ENCODE assay signal across 17 cellular contexts in the genomic region with DNA sequence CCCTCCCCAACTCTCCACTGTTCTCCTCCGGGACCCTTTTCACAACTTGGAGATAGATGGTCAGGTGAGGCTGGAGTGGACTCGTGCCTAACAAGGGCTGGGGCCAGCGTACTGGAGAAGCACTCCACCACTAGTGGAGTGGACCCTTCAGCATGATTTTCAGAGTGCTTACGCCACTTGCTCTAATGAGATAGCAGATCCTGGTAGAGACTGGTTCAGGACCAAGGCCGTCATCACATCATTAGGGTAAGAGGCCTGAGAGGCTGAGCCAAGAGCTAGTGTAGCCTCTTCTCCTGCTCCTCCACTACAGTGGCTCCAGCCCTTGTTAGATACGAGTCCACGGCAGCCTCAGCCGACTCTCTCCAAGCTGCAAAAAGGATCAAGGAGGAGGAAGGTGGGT.
DNase-seq lines count a peak whose midpoint lies in the region; FAIRE-seq and TF ChIP-seq lines count a peak whose summit lies in the region.
"Had no signal": no experiment of that assay in that cellular context is flagged by ENCODE, and none has a peak within 500 bp of the region (broad histone marks: within the 10 kb centered on the region; RNA-seq: fewer than 3 reads in every experiment).

No MANE protein-coding gene starts in this region.

- H4K8ac ChIP-seq in H1 (ENCODE audit: extremely low read depth, insufficient read depth, low read length) (no peak overlapping the region), neuronal stem cell (ENCODE audit: low read depth, low read length) (no peak overlapping the region)

- H2BK12ac ChIP-seq in H1 (ENCODE audit: low read depth, low read length), result no peak overlapping the region
- H2BK12ac ChIP-seq in neuronal stem cell (ENCODE audit: low read length), result no peak overlapping the region

- POLR2A ChIA-PET in H1 (lab: Charles Lee; ENCODE audit: partially characterized antibody), result no interaction called here

- H3K27me3 ChIP-seq in H1 (replicated peaks in 1 of 4; ENCODE audit: control insufficient read depth in 3 of 4, extremely low read depth in 1 of 4, insufficient read depth in 3 of 4, low read length in 3 of 4) (no peaks in the 10 kb centered on the region), neuronal stem cell (ENCODE audit: control insufficient read depth in 3 of 3, insufficient read depth in 3 of 3, low read depth in 1 of 3, low read length in 3 of 3) (no peaks in the 10 kb centered on the region), SJCRH30 (no peaks in the 10 kb centered on the region)

- H3K4me3 ChIP-seq in H1 (ENCODE audit: extremely low read depth in 1 of 4, insufficient read depth in 2 of 4, low read depth in 3 of 4, low read length in 4 of 4) (no peak overlapping the region), neuronal stem cell (ENCODE audit: low read length in 2 of 2) (no peak overlapping the region), SJCRH30 (no peak overlapping the region)
- H3K4me3 ChIP-seq: A549, HAP-1 had no signal

- H3K79me1 ChIP-seq in H1 (ENCODE audit: low read depth, low read length), result no peaks in the 10 kb centered on the region
- no peaks in the 10 kb centered on the region for H3K79me1 ChIP-seq in neuronal stem cell (ENCODE audit: low read depth, low read length)

- TF ChIP-seq CTCF in H1 (IDR thresholded peaks at IDR 0.05; ENCODE audit: control extremely low read depth in 1 of 3, insufficient read depth in 1 of 3, low read depth in 1 of 3, low read length in 3 of 3), result no peak

- no peak overlapping the region for H2BK15ac ChIP-seq in H1 (ENCODE audit: low read length)
- no peak overlapping the region for H2BK15ac ChIP-seq in neuronal stem cell (ENCODE audit: low read length)

- CTCF ChIA-PET in H1 (lab: Charles Lee; ENCODE audit: partially characterized antibody), result interaction anchor here (1.5 to 2.6 kb wide), 4 partner anchors 9 to 131 kb away, joined by 4 to 10 read pairs (median 8); no protein-coding TSS in a partner anchor

- no peak overlapping the region for H3K4me2 ChIP-seq in H1 (ENCODE audit: insufficient read depth in 1 of 2, low read depth in 2 of 2, low read length in 2 of 2)
- H3K4me2 ChIP-seq in neuronal stem cell (ENCODE audit: insufficient read depth, low read length, poor library complexity, severe bottlenecking), result no peak overlapping the region
- H3K4me2 ChIP-seq: A549 had no signal

- TF ChIP-seq RAD21 in H1 (IDR thresholded peaks at IDR 0.05 in 1 of 2, conservative IDR thresholded peaks at IDR 0.05 in 1 of 2; ENCODE audit: low read depth in 2 of 2, low read length in 2 of 2), result no peak

- H2BK120ac ChIP-seq in H1 (replicated peaks; ENCODE audit: low read depth, low read length) (no peak overlapping the region), neuronal stem cell (ENCODE audit: low read depth, low read length) (no peak overlapping the region)

- FAIRE-seq in H1 (lab: Jason Lieb, UNC), result no peak
- FAIRE-seq: A549, D721Med had no signal

- H3K79me2 ChIP-seq in H1 (ENCODE audit: control insufficient read depth in 1 of 2, insufficient read depth in 2 of 2, low read length in 2 of 2), result no peaks in the 10 kb centered on the region

- H4K91ac ChIP-seq in H1 (replicated peaks; ENCODE audit: insufficient read length, low read length) (no peak overlapping the region), neuronal stem cell (ENCODE audit: low read depth, low read length, poor library complexity) (no peak overlapping the region)

- H2BK5ac ChIP-seq in H1 (ENCODE audit: low read depth, low read length) (no peak overlapping the region), neuronal stem cell (ENCODE audit: low read length) (no peak overlapping the region)

- TF ChIP-seq EP300 in H1 (IDR thresholded peaks at IDR 0.05; ENCODE audit: borderline replicate concordance in 1 of 2, low read depth in 2 of 2, low read length in 2 of 2), result no peak

- no peaks in the 10 kb centered on the region for H3K23me2 ChIP-seq in H1 (ENCODE audit: low read depth, low read length)

- no peaks in the 10 kb centered on the region for H3K36me3 ChIP-seq in H1 (ENCODE audit: control insufficient read depth in 2 of 4, insufficient read depth in 4 of 4, low read length in 3 of 4)
- no peaks in the 10 kb centered on the region for H3K36me3 ChIP-seq in neuronal stem cell (replicated peaks in 1 of 2; ENCODE audit: control insufficient read depth in 2 of 2, insufficient read depth in 2 of 2, low read length in 2 of 2)
- H3K36me3 ChIP-seq in SJCRH30, result no peaks in the 10 kb centered on the region
- H3K36me3 ChIP-seq: HAP-1 had no signal

- H3K23ac ChIP-seq in H1 (ENCODE audit: insufficient read length), result no peak overlapping the region
- no peak overlapping the region for H3K23ac ChIP-seq in neuronal stem cell (ENCODE audit: low read depth, low read length, poor library complexity)

- no peak overlapping the region for H2BK20ac ChIP-seq in H1 (ENCODE audit: low read length)

- 86% methylated on average over 8 of the region's 8 CpGs; no CpG with 5 or more reads in 1 of the 2 experiments for WGBS in H1 (ENCODE audit: extremely low coverage in 1 of 2, insufficient coverage in 1 of 2, insufficient read length in 1 of 2, insufficient replicate concordance in 2 of 2, low coverage in 1 of 2, low lambda C conversion rate in 2 of 2, missing lambda C conversion rate in 1 of 2), 2 experiments
- WGBS in neuronal stem cell (ENCODE audit: extremely low coverage in 2 of 2, insufficient read length in 2 of 2, insufficient replicate concordance in 1 of 2), 2 donors, result no CpG with 5 or more reads among the region's 8 CpGs

- no peak overlapping the region for H3K9ac ChIP-seq in H1 (replicated peaks in 1 of 4; ENCODE audit: extremely low read depth in 1 of 4, low read depth in 3 of 4, low read length in 3 of 4)
- no peak overlapping the region for H3K9ac ChIP-seq in neuronal stem cell (ENCODE audit: low read depth, low read length, poor library complexity)

- H4K20me1 ChIP-seq in H1 (replicated peaks in 1 of 2; ENCODE audit: control insufficient read depth in 1 of 2, insufficient read depth in 2 of 2, low read length in 2 of 2), result no peaks in the 10 kb centered on the region

- no peak overlapping the region for H2AK5ac ChIP-seq in H1 (ENCODE audit: low read depth, low read length)
- H2AK5ac ChIP-seq in neuronal stem cell (ENCODE audit: low read depth, low read length), result peak overlapping the region; percentile 8

- peak overlapping the region; percentile 44; the same call in 1 of the 2 replicates for H2AFZ ChIP-seq in H1 (ENCODE audit: low read length)
- H2AFZ ChIP-seq in neuronal stem cell (ENCODE audit: low read length), result no peak overlapping the region

- peak; percentile 32 for DNase-seq in NCI-H510A treated with DMSO at 0.1 percent for 48 hours (lab: John Stamatoyannopoulos, UW)
- DNase-seq in NCI-H510A (lab: John Stamatoyannopoulos, UW), result no peak
- DNase-seq in H1 (ENCODE audit: low read depth in 1 of 2, low spot score in 2 of 2), result no peak
- no peak for DNase-seq in neuronal stem cell (ENCODE audit: low spot score)
- no peak for DNase-seq in activated CD8-positive, alpha-beta memory T cell treated with anti-CD3 and anti-CD28 coated beads, Interleukin-2, amount 50 U/mL, for 4 hours
- DNase-seq in NCI-H748 (lab: John Stamatoyannopoulos, UW; ENCODE audit: unreplicated experiment), result no peak
- DNase-seq in SJCRH30, result no peak
- DNase-seq: AML-193; Caco-2; CD4-positive, alpha-beta T cell; GF-D8 had no signal

- H3K4ac ChIP-seq in H1 (replicated peaks; ENCODE audit: insufficient read length, low read depth, low read length), result no peak overlapping the region
- H3K4ac ChIP-seq in neuronal stem cell (ENCODE audit: low read length), result no peak overlapping the region

- no peak for TF ChIP-seq POLR2A in H1 (IDR thresholded peaks at IDR 0.05; ENCODE audit: control extremely low read depth in 1 of 2, low read depth in 2 of 2, low read length in 2 of 2)

- H3K9me3 ChIP-seq in H1 (ENCODE audit: insufficient read depth in 2 of 2, low read depth in 1 of 2, low read length in 1 of 2) (no peaks in the 10 kb centered on the region), neuronal stem cell (replicated peaks in 1 of 2; ENCODE audit: control insufficient read depth in 2 of 2, insufficient read depth in 1 of 2, low read depth in 1 of 2, low read length in 2 of 2) (no peaks in the 10 kb centered on the region), SJCRH30 (replicated peaks) (no peaks in the 10 kb centered on the region)
- H3K9me3 ChIP-seq: A549, Caco-2, HAP-1 had no signal

- H3K14ac ChIP-seq in H1 (ENCODE audit: insufficient read length), result no peak overlapping the region
- no peak overlapping the region for H3K14ac ChIP-seq in neuronal stem cell (ENCODE audit: low read length)

- no peak overlapping the region for H3K56ac ChIP-seq in H1 (replicated peaks; ENCODE audit: insufficient read length, low read depth, low read length)

- H4K5ac ChIP-seq in H1 (ENCODE audit: insufficient read length, low read depth, low read length), result no peak overlapping the region

- no peaks in the 10 kb centered on the region for H3K4me1 ChIP-seq in H1 (replicated peaks in 1 of 4; ENCODE audit: control insufficient read depth in 3 of 4, insufficient read depth in 4 of 4, low read length in 3 of 4)
- no peaks in the 10 kb centered on the region for H3K4me1 ChIP-seq in neuronal stem cell (ENCODE audit: control insufficient read depth in 2 of 2, insufficient read depth in 1 of 2, low read depth in 1 of 2, low read length in 2 of 2)
- peaks cover 24% of the 10 kb centered on the region for H3K4me1 ChIP-seq in SJCRH30
- H3K4me1 ChIP-seq: A549, Caco-2, HAP-1 had no signal

- H3K27ac ChIP-seq in H1 (ENCODE audit: low read depth, low read length), result no peak overlapping the region
- H3K27ac ChIP-seq in neuronal stem cell (replicated peaks; ENCODE audit: low read length), result no peak overlapping the region
- H3K27ac ChIP-seq in SJCRH30, result no peak overlapping the region; the same call in 1 of the 2 replicates
- H3K27ac ChIP-seq: 22Rv1, C4-2B, HL-60 had no signal

- H3K18ac ChIP-seq in H1 (ENCODE audit: extremely low read depth, low read length), result no peak overlapping the region
- no peak overlapping the region for H3K18ac ChIP-seq in neuronal stem cell (ENCODE audit: low read length)

TF ChIP-seq in H1, 55 proteins besides CTCF, POLR2A, EP300 and RAD21:
- TF ChIP-seq SP2 (IDR thresholded peaks at IDR 0.05; ENCODE audit: low read length), result no peak
